ENCODE assay signal across 8 cellular contexts in the genomic region with DNA sequence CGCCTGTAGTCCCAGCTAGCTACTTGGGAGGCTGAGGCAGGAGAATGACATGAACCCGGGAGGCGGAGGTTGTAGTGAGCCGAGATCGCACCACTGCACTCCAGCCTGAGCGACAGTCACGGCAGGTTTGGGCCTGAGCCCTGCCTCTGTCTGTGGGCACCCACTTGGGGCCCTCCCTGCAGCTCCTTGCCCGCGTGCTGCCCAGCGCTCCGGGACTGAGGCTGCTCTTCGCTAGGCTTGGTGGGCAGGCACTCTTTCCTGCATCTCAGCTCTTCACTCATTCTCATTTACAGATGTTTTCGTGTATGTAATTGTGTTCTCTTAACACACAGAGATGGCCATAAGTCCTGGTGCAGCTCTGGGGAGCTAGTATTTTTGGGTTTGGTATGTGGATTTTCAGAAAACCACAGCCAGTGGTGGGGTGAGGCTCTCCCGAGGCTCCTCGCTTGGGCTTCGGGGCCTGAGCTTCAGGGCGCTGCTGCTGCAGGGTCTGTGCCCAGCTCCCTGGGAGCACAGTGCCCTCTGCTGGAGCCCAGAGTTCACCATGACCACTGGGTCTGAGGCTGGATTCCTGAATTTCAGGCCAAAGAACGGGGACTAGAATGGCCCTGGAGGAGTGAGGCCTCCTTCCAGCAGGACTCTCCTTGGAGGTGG. TPM values are rescaled to one million over a fixed set of nuclear protein-coding genes. Genes with fewer than 3 reads are reported as not detected.
DNase-seq lines count a peak whose midpoint lies in the region; ATAC-seq lines count a peak whose summit lies in the region.

No MANE protein-coding gene starts in this region.

- no peak for ATAC-seq in GM18517 (IDR thresholded peaks at IDR 0.05; ENCODE audit: unreplicated experiment)

- DNase-seq in NCI-H1417 (lab: John Stamatoyannopoulos, UW) (peak; percentile 32 to 72 (median 55)), NCI-H1417 treated with DMSO at 0.1 percent for 48 hours (lab: John Stamatoyannopoulos, UW) (no peak), NCI-H146 treated with DMSO at 0.1 percent for 48 hours (lab: John Stamatoyannopoulos, UW; ENCODE audit: unreplicated experiment) (peak; percentile 22), cerebellum (ENCODE audit: low spot score) (peak; percentile 89), left kidney (ENCODE audit: low read depth, low spot score) (peak; percentile 89)
- DNase-seq in activated CD4-positive, alpha-beta T cell treated with anti-CD3 and anti-CD28 coated beads for 1 hour = peak; percentile 53
- peak; percentile 72 for DNase-seq in stimulated activated CD4-positive, alpha-beta T cell treated with anti-CD3 and anti-CD28 coated beads, Interleukin-4, amount 100 ng/mL, for 1 hour

RNA-seq across cellular contexts. Expression of a gene that starts 15.2 kb away (rescaled TPM):
- total RNA-seq in cerebellum = 43.4 TPM

RNA-seq across cellular contexts. Expression of a gene that starts 49.0 kb away (rescaled TPM):
- 19.1 TPM for total RNA-seq in cerebellum

RNA-seq across cellular contexts. Expression of a gene that starts 55.9 kb away (rescaled TPM):
- not detected for total RNA-seq in cerebellum
